ENCODE assay signal across 8 cellular contexts in the genomic region with DNA sequence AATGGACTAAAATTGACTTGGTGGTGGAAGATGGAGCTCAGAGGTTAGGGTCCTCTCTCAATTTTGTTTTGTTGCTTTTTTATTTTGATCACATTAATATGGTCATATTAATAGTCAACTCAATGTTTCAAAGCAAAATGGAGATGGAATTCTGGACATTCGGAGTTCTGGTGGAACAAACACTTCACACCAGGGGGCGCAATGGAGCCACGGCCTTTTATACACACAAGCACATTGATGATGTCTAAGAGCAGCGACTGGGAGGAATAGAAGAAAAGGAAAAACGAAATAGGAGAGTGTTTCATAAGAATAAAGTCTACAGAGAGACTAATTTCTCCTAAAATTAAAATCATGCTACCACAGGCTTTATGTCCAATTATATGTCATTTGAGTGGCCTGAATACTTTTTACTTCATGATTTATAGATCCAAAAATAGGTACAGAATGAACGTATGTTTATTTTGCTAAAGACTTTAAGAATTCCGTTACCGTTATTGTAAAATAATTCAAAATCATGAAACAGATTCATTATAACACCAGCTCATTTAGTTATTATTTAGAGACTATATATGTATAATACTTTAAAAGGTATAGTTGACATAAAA.
A peak's percentile ranks its signal among the peaks of the same experiment; 100 is the strongest.
DNase-seq lines count a peak whose midpoint lies in the region; ATAC-seq and TF ChIP-seq lines count a peak whose summit lies in the region.

No MANE protein-coding gene starts in this region.

- TF ChIP-seq CTCF in A673 (conservative IDR thresholded peaks at IDR 0.05; ENCODE audit: low read depth, low read length) (peak; percentile 97), mesothelial cell of epicardium (IDR thresholded peaks at IDR 0.05; ENCODE audit: unreplicated experiment) (peak; percentile 75)

- intact Hi-C loops in A673 (cut with micrococcal nuclease; ENCODE audit: unreplicated experiment): loop anchor here (5.0 kb wide), 1 partner anchor 638 kb away; the partner anchor contains the start of gene SAMD5

- no peaks in the 10 kb centered on the region for H3K36me3 Mint-ChIP-seq in mesothelial cell of epicardium
- H3K36me3 Mint-ChIP-seq in stimulated activated effector memory CD8-positive, alpha-beta T cell treated with anti-CD3 and anti-CD28 coated beads, Interleukin-12 subunit alpha, Interleukin-12 subunit beta, amount 100 ng/mL, for 72 hours: no peaks in the 10 kb centered on the region

- peak; percentile 81 for ATAC-seq in GM18498 (IDR thresholded peaks at IDR 0.05; ENCODE audit: unreplicated experiment)
- peak; percentile 76 for ATAC-seq in HG03103 (IDR thresholded peaks at IDR 0.05; ENCODE audit: low read depth, unreplicated experiment)
- no peak for ATAC-seq in stimulated activated effector memory CD8-positive, alpha-beta T cell treated with anti-CD3 and anti-CD28 coated beads, Interleukin-12 subunit alpha, Interleukin-12 subunit beta, amount 100 ng/mL, for 72 hours

- H3K4me1 Mint-ChIP-seq in mesothelial cell of epicardium: peaks cover 6% of the 10 kb centered on the region
- H3K4me1 Mint-ChIP-seq in stimulated activated effector memory CD8-positive, alpha-beta T cell treated with anti-CD3 and anti-CD28 coated beads, Interleukin-12 subunit alpha, Interleukin-12 subunit beta, amount 100 ng/mL, for 72 hours: peaks cover 7% of the 10 kb centered on the region

- no peak overlapping the region for H3K27ac ChIP-seq in A673 (ENCODE audit: low read depth, low read length, poor library complexity, severe bottlenecking)

- H3K4me3 Mint-ChIP-seq in mesothelial cell of epicardium: no peak overlapping the region
- no peak overlapping the region for H3K4me3 Mint-ChIP-seq in stimulated activated effector memory CD8-positive, alpha-beta T cell treated with anti-CD3 and anti-CD28 coated beads, Interleukin-12 subunit alpha, Interleukin-12 subunit beta, amount 100 ng/mL, for 72 hours

- no peaks in the 10 kb centered on the region for H3K27me3 Mint-ChIP-seq in mesothelial cell of epicardium (ENCODE audit: low read depth)

- H3K27ac Mint-ChIP-seq in mesothelial cell of epicardium: no peak overlapping the region
- H3K27ac Mint-ChIP-seq in stimulated activated effector memory CD8-positive, alpha-beta T cell treated with anti-CD3 and anti-CD28 coated beads, Interleukin-12 subunit alpha, Interleukin-12 subunit beta, amount 100 ng/mL, for 72 hours: no peak overlapping the region

- no peaks in the 10 kb centered on the region for H3K36me3 ChIP-seq in A673 (ENCODE audit: insufficient read depth, low read length, poor library complexity, severe bottlenecking)

- DNase-seq in A673 (ENCODE audit: low spot score) (peak; percentile 84), NCI-H345 treated with DMSO at 0.1 percent for 48 hours (lab: John Stamatoyannopoulos, UW; ENCODE audit: unreplicated experiment) (peak; percentile 13), ecto neural progenitor cell (ENCODE audit: low spot score) (peak; percentile 75), mesothelial cell of epicardium (ENCODE audit: low spot score in 2 of 2, unreplicated experiment in 2 of 2) (peak; percentile 50 to 76)
- DNase-seq in activated CD4-positive, alpha-beta T cell treated with anti-CD3 and anti-CD28 coated beads for 48 hours: peak; percentile 81
- peak; percentile 38 to 78 for DNase-seq in stimulated activated effector memory CD8-positive, alpha-beta T cell treated with anti-CD3 and anti-CD28 coated beads, Interleukin-12 subunit alpha, Interleukin-12 subunit beta, amount 100 ng/mL, for 72 hours (ENCODE audit: low spot score in 2 of 2)

- H3K9me3 ChIP-seq in A673 (ENCODE audit: low read depth, low read length, poor library complexity, severe bottlenecking): no peaks in the 10 kb centered on the region

- no peaks in the 10 kb centered on the region for H3K27me3 ChIP-seq in A673 (replicated peaks; ENCODE audit: insufficient read depth, low read depth, low read length, poor library complexity)

- POLR2A ChIA-PET in A673 (lab: Charles Lee; ENCODE audit: low non-redundant PET): no interaction called here

- H3K4me3 ChIP-seq in A673 (ENCODE audit: low read depth, low read length, poor library complexity, severe bottlenecking): no peak overlapping the region

- H3K4me1 ChIP-seq in A673 (ENCODE audit: insufficient read depth, low read length, poor library complexity, severe bottlenecking): no peaks in the 10 kb centered on the region

- CTCF ChIA-PET in A673 (lab: Charles Lee): no interaction called here

- BruUV-seq in A673 (replicated peaks; lab: Mats Ljungman, UMichigan): no TSS peak

- peaks cover 10% of the 10 kb centered on the region for H3K9me3 Mint-ChIP-seq in mesothelial cell of epicardium
- H3K9me3 Mint-ChIP-seq in stimulated activated effector memory CD8-positive, alpha-beta T cell treated with anti-CD3 and anti-CD28 coated beads, Interleukin-12 subunit alpha, Interleukin-12 subunit beta, amount 100 ng/mL, for 72 hours: no peaks in the 10 kb centered on the region

Comparison
In these comparisons a context has a peak if more than half of its experiments do, and no peak if none do; other contexts are left out.
1. DNase-seq: peak in every context shown above with its lines; median percentile 84 in A673; 81 in activated CD4-positive, alpha-beta T cell treated with anti-CD3 and anti-CD28 coated beads for 48 hours; 75 in ecto neural progenitor cell; 63 in mesothelial cell of epicardium; 58 in stimulated activated effector memory CD8-positive, alpha-beta T cell treated with anti-CD3 and anti-CD28 coated beads, Interleukin-12 subunit alpha, Interleukin-12 subunit beta, amount 100 ng/mL, for 72 hours; 13 in NCI-H345 treated with DMSO at 0.1 percent for 48 hours.